In genomic region chr6:110980227-110980626, GRCh38 we compare ENCODE assay signal across 1 cellular context.
TF ChIP-seq lines count a peak whose summit lies in the region.

No MANE protein-coding gene starts in this region.

TF ChIP-seq in HepG2, 621 proteins besides CTCF, POLR2A, EP300 and RAD21:
- TF ChIP-seq GTF2F1 (IDR thresholded peaks at IDR 0.05; ENCODE audit: low read length), result no peak
- no peak for TF ChIP-seq ZNF513 (CRISPR knock-in tag; conservative IDR thresholded peaks at IDR 0.05)
- TF ChIP-seq ZNF225 (CRISPR knock-in tag; IDR thresholded peaks at IDR 0.05), result no peak
- TF ChIP-seq ZNF138 (CRISPR knock-in tag; IDR thresholded peaks at IDR 0.05; ENCODE audit: low read depth), result no peak
- TF ChIP-seq CEBPG (CRISPR knock-in tag; IDR thresholded peaks at IDR 0.05), result peak; percentile 68
- no peak for TF ChIP-seq DR1 (CRISPR knock-in tag; IDR thresholded peaks at IDR 0.05)
- TF ChIP-seq ADNP (CRISPR knock-in tag; IDR thresholded peaks at IDR 0.05), result no peak
- peak; percentile 61; the same call in 1 of the 2 replicates for TF ChIP-seq CEBPB (IDR thresholded peaks at IDR 0.05; ENCODE audit: borderline replicate concordance, low read depth, low read length)
- TF ChIP-seq ZNF333 (CRISPR knock-in tag; IDR thresholded peaks at IDR 0.05; ENCODE audit: borderline replicate concordance), result no peak
- no peak for TF ChIP-seq HOXD1 (CRISPR knock-in tag; IDR thresholded peaks at IDR 0.05)
- TF ChIP-seq FOXK1 (CRISPR knock-in tag; IDR thresholded peaks at IDR 0.05; ENCODE audit: borderline replicate concordance, low read depth), result no peak
